In the genomic region with DNA sequence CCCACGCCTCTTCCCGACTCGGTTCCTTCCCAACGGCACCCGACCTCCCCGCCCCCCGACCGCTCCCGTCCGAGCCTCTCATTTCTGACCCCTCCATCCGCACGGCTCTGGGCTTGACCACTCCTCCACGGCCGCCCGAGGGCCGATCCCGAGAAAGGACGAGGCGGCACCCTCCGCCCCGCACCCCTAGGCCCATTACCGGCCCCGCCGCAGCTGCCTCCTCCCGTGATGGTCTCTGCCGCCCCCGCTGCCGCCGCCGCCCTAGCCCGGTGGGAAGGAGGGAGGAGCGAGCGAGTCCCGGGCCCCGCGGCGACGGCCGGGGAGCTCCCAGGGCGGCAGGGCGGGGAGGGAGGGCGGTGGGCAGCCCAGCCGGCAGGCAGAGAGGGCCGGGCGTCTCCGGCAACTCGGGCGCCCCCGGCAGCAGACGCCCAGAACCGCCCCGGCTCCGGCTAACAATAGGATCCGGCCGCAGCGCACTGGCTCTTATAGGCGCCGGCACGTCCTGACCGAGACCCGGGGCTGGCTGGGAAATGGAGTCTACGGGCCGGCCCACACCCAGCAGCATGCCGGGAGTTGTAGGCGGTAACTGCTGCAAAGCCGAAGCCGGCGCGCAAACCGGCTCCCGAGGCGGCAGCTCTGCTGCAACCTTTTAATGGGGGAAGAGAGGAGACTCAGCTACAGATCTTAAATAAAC, we compare ENCODE assay signal across 1 cellular context.
A peak's percentile ranks its signal among the peaks of the same experiment; 100 is the strongest.
TF ChIP-seq lines count a peak whose summit lies in the region.

A gene with protein sequence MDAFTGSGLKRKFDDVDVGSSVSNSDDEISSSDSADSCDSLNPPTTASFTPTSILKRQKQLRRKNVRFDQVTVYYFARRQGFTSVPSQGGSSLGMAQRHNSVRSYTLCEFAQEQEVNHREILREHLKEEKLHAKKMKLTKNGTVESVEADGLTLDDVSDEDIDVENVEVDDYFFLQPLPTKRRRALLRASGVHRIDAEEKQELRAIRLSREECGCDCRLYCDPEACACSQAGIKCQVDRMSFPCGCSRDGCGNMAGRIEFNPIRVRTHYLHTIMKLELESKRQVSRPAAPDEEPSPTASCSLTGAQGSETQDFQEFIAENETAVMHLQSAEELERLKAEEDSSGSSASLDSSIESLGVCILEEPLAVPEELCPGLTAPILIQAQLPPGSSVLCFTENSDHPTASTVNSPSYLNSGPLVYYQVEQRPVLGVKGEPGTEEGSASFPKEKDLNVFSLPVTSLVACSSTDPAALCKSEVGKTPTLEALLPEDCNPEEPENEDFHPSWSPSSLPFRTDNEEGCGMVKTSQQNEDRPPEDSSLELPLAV (minus strand): TSS at position 457 of the 694 bp plus-strand sequence. CDS start 7,035 bp downstream, outside the sequence.

TF ChIP-seq in K562, 482 proteins besides CTCF, POLR2A, EP300 and RAD21 (continued from another document and continues in another):
- TF ChIP-seq L3MBTL2 (IDR thresholded peaks at IDR 0.05) = peak; percentile 79
- no peak for TF ChIP-seq CHD1 (IDR thresholded peaks at IDR 0.05; ENCODE audit: low read length)
- peak; percentile 94 for TF ChIP-seq RBM22 (IDR thresholded peaks at IDR 0.05; ENCODE audit: low read depth, low read length, poor library complexity, severe bottlenecking)
- TF ChIP-seq CREBBP (IDR thresholded peaks at IDR 0.05; ENCODE audit: low read depth, low read length) = no peak
- no peak for TF ChIP-seq HNRNPUL1 (IDR thresholded peaks at IDR 0.05; ENCODE audit: low read length)
- TF ChIP-seq ZNF232 (CRISPR knock-in tag; IDR thresholded peaks at IDR 0.05) = 0 out of 2 replicates have a peak, but pooled peaks have one; percentile 54
- TF ChIP-seq GTF2E2 (tag; IDR thresholded peaks at IDR 0.05) = peak; percentile 89
- TF ChIP-seq PCBP2 (IDR thresholded peaks at IDR 0.05; ENCODE audit: low read depth, low read length, poor library complexity, severe bottlenecking) = peak; percentile 27
- no peak for TF ChIP-seq ZNF696 (CRISPR knock-in tag; conservative IDR thresholded peaks at IDR 0.05)
- no peak for TF ChIP-seq ZFP1 (CRISPR knock-in tag; IDR thresholded peaks at IDR 0.05)
- TF ChIP-seq PHF8 (IDR thresholded peaks at IDR 0.05; ENCODE audit: borderline replicate concordance, low read length) = peak; percentile 79; the same call in 1 of the 2 replicates
- TF ChIP-seq, protein P1, sequence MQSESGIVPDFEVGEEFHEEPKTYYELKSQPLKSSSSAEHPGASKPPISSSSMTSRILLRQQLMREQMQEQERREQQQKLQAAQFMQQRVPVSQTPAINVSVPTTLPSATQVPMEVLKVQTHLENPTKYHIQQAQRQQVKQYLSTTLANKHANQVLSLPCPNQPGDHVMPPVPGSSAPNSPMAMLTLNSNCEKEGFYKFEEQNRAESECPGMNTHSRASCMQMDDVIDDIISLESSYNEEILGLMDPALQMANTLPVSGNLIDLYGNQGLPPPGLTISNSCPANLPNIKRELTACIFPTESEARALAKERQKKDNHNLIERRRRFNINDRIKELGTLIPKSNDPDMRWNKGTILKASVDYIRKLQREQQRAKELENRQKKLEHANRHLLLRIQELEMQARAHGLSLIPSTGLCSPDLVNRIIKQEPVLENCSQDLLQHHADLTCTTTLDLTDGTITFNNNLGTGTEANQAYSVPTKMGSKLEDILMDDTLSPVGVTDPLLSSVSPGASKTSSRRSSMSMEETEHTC (IDR thresholded peaks at IDR 0.05) = no peak
- TF ChIP-seq SUPT5H (IDR thresholded peaks at IDR 0.05) = peak; percentile 81
- no peak for TF ChIP-seq BACH1 (tag; IDR thresholded peaks at IDR 0.05)
- TF ChIP-seq, protein P2, sequence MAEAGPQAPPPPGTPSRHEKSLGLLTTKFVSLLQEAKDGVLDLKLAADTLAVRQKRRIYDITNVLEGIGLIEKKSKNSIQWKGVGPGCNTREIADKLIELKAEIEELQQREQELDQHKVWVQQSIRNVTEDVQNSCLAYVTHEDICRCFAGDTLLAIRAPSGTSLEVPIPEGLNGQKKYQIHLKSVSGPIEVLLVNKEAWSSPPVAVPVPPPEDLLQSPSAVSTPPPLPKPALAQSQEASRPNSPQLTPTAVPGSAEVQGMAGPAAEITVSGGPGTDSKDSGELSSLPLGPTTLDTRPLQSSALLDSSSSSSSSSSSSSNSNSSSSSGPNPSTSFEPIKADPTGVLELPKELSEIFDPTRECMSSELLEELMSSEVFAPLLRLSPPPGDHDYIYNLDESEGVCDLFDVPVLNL (CRISPR knock-in tag; IDR thresholded peaks at IDR 0.05; ENCODE audit: low read depth) = no peak
- TF ChIP-seq ZNF184 (CRISPR knock-in tag; IDR thresholded peaks at IDR 0.05) = peak; percentile 99
- TF ChIP-seq, protein P3, sequence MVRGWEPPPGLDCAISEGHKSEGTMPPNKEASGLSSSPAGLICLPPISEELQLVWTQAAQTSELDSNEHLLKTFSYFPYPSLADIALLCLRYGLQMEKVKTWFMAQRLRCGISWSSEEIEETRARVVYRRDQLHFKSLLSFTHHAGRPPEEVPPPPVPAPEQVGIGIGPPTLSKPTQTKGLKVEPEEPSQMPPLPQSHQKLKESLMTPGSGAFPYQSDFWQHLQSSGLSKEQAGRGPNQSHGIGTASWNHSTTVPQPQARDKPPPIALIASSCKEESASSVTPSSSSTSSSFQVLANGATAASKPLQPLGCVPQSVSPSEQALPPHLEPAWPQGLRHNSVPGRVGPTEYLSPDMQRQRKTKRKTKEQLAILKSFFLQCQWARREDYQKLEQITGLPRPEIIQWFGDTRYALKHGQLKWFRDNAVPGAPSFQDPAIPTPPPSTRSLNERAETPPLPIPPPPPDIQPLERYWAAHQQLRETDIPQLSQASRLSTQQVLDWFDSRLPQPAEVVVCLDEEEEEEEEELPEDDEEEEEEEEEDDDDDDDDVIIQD (CRISPR knock-in tag; IDR thresholded peaks at IDR 0.05) = no peak
- TF ChIP-seq, protein P4, sequence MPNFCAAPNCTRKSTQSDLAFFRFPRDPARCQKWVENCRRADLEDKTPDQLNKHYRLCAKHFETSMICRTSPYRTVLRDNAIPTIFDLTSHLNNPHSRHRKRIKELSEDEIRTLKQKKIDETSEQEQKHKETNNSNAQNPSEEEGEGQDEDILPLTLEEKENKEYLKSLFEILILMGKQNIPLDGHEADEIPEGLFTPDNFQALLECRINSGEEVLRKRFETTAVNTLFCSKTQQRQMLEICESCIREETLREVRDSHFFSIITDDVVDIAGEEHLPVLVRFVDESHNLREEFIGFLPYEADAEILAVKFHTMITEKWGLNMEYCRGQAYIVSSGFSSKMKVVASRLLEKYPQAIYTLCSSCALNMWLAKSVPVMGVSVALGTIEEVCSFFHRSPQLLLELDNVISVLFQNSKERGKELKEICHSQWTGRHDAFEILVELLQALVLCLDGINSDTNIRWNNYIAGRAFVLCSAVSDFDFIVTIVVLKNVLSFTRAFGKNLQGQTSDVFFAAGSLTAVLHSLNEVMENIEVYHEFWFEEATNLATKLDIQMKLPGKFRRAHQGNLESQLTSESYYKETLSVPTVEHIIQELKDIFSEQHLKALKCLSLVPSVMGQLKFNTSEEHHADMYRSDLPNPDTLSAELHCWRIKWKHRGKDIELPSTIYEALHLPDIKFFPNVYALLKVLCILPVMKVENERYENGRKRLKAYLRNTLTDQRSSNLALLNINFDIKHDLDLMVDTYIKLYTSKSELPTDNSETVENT (CRISPR knock-in tag; IDR thresholded peaks at IDR 0.05) = no peak; the same call in 1 of the 2 replicates
- TF ChIP-seq, protein P5, sequence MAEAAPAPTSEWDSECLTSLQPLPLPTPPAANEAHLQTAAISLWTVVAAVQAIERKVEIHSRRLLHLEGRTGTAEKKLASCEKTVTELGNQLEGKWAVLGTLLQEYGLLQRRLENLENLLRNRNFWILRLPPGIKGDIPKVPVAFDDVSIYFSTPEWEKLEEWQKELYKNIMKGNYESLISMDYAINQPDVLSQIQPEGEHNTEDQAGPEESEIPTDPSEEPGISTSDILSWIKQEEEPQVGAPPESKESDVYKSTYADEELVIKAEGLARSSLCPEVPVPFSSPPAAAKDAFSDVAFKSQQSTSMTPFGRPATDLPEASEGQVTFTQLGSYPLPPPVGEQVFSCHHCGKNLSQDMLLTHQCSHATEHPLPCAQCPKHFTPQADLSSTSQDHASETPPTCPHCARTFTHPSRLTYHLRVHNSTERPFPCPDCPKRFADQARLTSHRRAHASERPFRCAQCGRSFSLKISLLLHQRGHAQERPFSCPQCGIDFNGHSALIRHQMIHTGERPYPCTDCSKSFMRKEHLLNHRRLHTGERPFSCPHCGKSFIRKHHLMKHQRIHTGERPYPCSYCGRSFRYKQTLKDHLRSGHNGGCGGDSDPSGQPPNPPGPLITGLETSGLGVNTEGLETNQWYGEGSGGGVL (CRISPR knock-in tag; IDR thresholded peaks at IDR 0.05) = no peak
- TF ChIP-seq, protein P6, sequence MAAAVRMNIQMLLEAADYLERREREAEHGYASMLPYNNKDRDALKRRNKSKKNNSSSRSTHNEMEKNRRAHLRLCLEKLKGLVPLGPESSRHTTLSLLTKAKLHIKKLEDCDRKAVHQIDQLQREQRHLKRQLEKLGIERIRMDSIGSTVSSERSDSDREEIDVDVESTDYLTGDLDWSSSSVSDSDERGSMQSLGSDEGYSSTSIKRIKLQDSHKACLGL (CRISPR knock-in tag; IDR thresholded peaks at IDR 0.05; ENCODE audit: borderline replicate concordance, poor library complexity, severe bottlenecking) = no peak
- peak; percentile 45; the same call in 1 of the 2 replicates for TF ChIP-seq LCOR (CRISPR knock-in tag; IDR thresholded peaks at IDR 0.05)
- TF ChIP-seq ZNF354B (CRISPR knock-in tag; IDR thresholded peaks at IDR 0.05) = no peak
- TF ChIP-seq, protein P7, sequence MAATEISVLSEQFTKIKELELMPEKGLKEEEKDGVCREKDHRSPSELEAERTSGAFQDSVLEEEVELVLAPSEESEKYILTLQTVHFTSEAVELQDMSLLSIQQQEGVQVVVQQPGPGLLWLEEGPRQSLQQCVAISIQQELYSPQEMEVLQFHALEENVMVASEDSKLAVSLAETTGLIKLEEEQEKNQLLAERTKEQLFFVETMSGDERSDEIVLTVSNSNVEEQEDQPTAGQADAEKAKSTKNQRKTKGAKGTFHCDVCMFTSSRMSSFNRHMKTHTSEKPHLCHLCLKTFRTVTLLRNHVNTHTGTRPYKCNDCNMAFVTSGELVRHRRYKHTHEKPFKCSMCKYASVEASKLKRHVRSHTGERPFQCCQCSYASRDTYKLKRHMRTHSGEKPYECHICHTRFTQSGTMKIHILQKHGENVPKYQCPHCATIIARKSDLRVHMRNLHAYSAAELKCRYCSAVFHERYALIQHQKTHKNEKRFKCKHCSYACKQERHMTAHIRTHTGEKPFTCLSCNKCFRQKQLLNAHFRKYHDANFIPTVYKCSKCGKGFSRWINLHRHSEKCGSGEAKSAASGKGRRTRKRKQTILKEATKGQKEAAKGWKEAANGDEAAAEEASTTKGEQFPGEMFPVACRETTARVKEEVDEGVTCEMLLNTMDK (IDR thresholded peaks at IDR 0.05; ENCODE audit: borderline replicate concordance, insufficient read depth, low read depth, low read length, poor library complexity, severe bottlenecking) = peak; percentile 67
- TF ChIP-seq FOXK2 (conservative IDR thresholded peaks at IDR 0.05 in 1 of 2, IDR thresholded peaks at IDR 0.05 in 1 of 2; ENCODE audit: low read depth in 2 of 2) = no peak
- peak; percentile 100 for TF ChIP-seq POLR2G (IDR thresholded peaks at IDR 0.05; ENCODE audit: low read depth, low read length)
- no peak for TF ChIP-seq HNRNPK (IDR thresholded peaks at IDR 0.05; ENCODE audit: low read depth, low read length, poor library complexity, severe bottlenecking)
- peak; percentile 43 to 78; a peak in 2 of 4 replicates for TF ChIP-seq SIN3A (IDR thresholded peaks at IDR 0.05; ENCODE audit: borderline replicate concordance in 2 of 2, control insufficient read depth in 1 of 2, low read depth in 2 of 2, low read length in 2 of 2)
- TF ChIP-seq, protein P8, sequence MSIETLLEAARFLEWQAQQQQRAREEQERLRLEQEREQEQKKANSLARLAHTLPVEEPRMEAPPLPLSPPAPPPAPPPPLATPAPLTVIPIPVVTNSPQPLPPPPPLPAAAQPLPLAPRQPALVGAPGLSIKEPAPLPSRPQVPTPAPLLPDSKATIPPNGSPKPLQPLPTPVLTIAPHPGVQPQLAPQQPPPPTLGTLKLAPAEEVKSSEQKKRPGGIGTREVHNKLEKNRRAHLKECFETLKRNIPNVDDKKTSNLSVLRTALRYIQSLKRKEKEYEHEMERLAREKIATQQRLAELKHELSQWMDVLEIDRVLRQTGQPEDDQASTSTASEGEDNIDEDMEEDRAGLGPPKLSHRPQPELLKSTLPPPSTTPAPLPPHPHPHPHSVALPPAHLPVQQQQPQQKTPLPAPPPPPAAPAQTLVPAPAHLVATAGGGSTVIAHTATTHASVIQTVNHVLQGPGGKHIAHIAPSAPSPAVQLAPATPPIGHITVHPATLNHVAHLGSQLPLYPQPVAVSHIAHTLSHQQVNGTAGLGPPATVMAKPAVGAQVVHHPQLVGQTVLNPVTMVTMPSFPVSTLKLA (conservative IDR thresholded peaks at IDR 0.05) = peak in 1 of 2 experiments; percentile 50; a peak in 1 of 4 replicates
- TF ChIP-seq, protein P9, sequence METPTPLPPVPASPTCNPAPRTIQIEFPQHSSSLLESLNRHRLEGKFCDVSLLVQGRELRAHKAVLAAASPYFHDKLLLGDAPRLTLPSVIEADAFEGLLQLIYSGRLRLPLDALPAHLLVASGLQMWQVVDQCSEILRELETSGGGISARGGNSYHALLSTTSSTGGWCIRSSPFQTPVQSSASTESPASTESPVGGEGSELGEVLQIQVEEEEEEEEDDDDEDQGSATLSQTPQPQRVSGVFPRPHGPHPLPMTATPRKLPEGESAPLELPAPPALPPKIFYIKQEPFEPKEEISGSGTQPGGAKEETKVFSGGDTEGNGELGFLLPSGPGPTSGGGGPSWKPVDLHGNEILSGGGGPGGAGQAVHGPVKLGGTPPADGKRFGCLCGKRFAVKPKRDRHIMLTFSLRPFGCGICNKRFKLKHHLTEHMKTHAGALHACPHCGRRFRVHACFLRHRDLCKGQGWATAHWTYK (CRISPR knock-in tag; IDR thresholded peaks at IDR 0.05) = peak; percentile 50; the same call in 1 of the 2 replicates
- peak; percentile 19; the same call in 1 of the 2 replicates for TF ChIP-seq TAF7 (tag; IDR thresholded peaks at IDR 0.05)
- TF ChIP-seq, protein P10, sequence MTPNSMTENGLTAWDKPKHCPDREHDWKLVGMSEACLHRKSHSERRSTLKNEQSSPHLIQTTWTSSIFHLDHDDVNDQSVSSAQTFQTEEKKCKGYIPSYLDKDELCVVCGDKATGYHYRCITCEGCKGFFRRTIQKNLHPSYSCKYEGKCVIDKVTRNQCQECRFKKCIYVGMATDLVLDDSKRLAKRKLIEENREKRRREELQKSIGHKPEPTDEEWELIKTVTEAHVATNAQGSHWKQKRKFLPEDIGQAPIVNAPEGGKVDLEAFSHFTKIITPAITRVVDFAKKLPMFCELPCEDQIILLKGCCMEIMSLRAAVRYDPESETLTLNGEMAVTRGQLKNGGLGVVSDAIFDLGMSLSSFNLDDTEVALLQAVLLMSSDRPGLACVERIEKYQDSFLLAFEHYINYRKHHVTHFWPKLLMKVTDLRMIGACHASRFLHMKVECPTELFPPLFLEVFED (CRISPR knock-in tag; conservative IDR thresholded peaks at IDR 0.05) = no peak
- no peak for TF ChIP-seq ETV6 (IDR thresholded peaks at IDR 0.05; ENCODE audit: borderline replicate concordance in 1 of 2, low read depth in 2 of 2, low read length in 1 of 2)
- TF ChIP-seq ETV6 (CRISPR knock-in tag; IDR thresholded peaks at IDR 0.05; ENCODE audit: borderline replicate concordance) = no peak
- peak; percentile 97 for TF ChIP-seq POLR2H (tag; IDR thresholded peaks at IDR 0.05; ENCODE audit: low read depth)
- no peak for TF ChIP-seq NEUROD1 (IDR thresholded peaks at IDR 0.05; ENCODE audit: borderline replicate concordance, low read depth, low read length, partially characterized antibody)
- no peak for TF ChIP-seq SIRT6 (IDR thresholded peaks at IDR 0.05; ENCODE audit: low read depth, low read length)
- TF ChIP-seq PYGO2 (tag; IDR thresholded peaks at IDR 0.05) = no peak
- TF ChIP-seq, protein P11, sequence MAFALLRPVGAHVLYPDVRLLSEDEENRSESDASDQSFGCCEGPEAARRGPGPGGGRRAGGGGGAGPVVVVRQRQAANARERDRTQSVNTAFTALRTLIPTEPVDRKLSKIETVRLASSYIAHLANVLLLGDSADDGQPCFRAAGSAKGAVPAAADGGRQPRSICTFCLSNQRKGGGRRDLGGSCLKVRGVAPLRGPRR (CRISPR knock-in tag; IDR thresholded peaks at IDR 0.05) = no peak
- peak; percentile 100 for TF ChIP-seq RBFOX2 (IDR thresholded peaks at IDR 0.05; ENCODE audit: low read depth, low read length)
